ENCODE assay signal across 26 cellular contexts in genomic region chr10:79459243-79459642, GRCh38. TPM values are rescaled to one million over a fixed set of nuclear protein-coding genes. Genes with fewer than 3 reads are reported as not detected.
"Had no signal": no experiment of that assay in that cellular context is flagged by ENCODE, and none has a peak within 500 bp of the region (broad histone marks: within the 10 kb centered on the region; RNA-seq: fewer than 3 reads in every experiment).

No MANE protein-coding gene starts in this region.

- H3K79me2 ChIP-seq: hepatocyte had no signal

- H2AFZ ChIP-seq: hepatocyte had no signal

- H3K4me1 ChIP-seq: pancreas had no signal

- H3K9me3 ChIP-seq: gastrocnemius medialis, neutrophil, pancreas, psoas muscle, right atrium auricular region, tibial nerve had no signal

- H3K27ac ChIP-seq: brain microvascular endothelial cell, coronary artery, gastrocnemius medialis, hepatocyte, neutrophil, pancreas, psoas muscle, right atrium auricular region, tibial nerve, WERI-Rb-1 had no signal

- H3K36me3 ChIP-seq: brain microvascular endothelial cell, gastrocnemius medialis, neutrophil, pancreas, right atrium auricular region, tibial nerve, WERI-Rb-1 had no signal

- DNase-seq: activated CD4-positive, alpha-beta T cell treated with anti-CD3 and anti-CD28 coated beads for 48 hours; activated CD4-positive, alpha-beta T cell treated with anti-CD3 and anti-CD28 coated beads, Interleukin-2, amount 50 U/mL, for 48 hours; activated CD8-positive, alpha-beta memory T cell treated with anti-CD3 and anti-CD28 coated beads for 24 hours; activated effector memory CD4-positive, alpha-beta T cell treated with Interleukin-2 at 50 U/mL for 16 hours; activated naive CD4-positive, alpha-beta T cell treated with Interleukin-2 at 50 U/mL for 16 hours; amniotic stem cell; brain microvascular endothelial cell; effector memory CD8-positive, alpha-beta T cell; erythroblast; gastrocnemius medialis; glutamatergic neuron; kidney; left colon; naive B cell; nephron progenitor cell; pancreas; psoas muscle; stimulated activated CD4-positive, alpha-beta T cell treated with anti-CD3 and anti-CD28 coated beads, Interleukin-2, amount 100 ng/mL, for 48 hours; stimulated activated naive CD4-positive, alpha-beta T cell treated with Interleukin-2 at 50 U/mL for 16 hours; WERI-Rb-1 had no signal

- H3K4me3 ChIP-seq: coronary artery, gastrocnemius medialis, hepatocyte, pancreas, psoas muscle, right atrium auricular region, tibial nerve had no signal

- H3K27me3 ChIP-seq: brain microvascular endothelial cell, gastrocnemius medialis, hepatocyte, pancreas, right atrium auricular region, tibial nerve had no signal

- H3K4me2 ChIP-seq: hepatocyte had no signal

RNA-seq across cellular contexts. Expression of gene EIF5AL1, which starts 53.1 kb away (rescaled TPM):
- total RNA-seq: mesothelial cell of epicardium had no signal
